In the genomic region with DNA sequence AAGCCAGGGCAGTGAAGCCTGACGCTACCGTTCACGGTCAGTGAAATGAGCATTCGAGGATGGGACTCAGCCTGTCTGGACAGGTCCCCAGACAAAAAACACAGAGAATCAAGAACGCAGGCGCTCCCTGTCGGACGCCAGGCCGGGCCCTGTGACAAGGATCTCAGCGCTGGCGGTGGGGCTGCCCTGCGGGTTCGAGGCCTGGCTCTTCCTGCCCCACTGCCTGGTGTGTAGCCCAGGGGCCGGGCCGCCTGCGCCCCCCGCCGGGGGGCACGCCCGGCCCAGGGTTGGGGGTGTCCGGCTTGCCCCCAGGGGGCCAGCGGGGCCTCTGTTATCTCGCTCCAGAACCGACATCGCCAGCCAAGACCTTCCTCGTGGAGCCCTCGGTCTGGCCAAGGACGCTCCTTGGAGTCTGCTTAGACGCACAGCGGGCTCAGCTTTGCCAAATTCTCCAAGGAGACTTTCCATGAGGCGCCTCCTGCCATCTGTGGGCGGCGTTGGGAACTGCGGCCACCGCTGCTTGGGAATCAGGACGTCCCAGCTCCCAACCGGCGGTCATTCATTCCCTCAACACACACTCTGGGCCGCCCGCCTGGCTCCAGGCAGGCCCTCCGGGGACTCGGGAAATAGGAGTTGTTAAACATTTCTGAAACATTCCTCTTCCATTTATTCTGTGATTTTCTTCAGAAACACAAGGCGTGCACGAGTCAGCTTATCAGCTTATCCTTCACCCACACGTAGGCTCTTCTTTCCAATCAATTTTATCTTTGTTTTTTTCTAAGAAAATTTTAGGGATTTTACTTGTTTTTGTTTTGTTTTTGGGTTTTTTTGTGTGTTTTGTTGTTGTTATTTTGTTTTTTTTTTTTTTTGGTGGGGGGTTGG, we compare ENCODE assay signal across 1 cellular context.
TF ChIP-seq lines count a peak whose summit lies in the region.

No MANE protein-coding gene starts in this region.

TF ChIP-seq in IMR-90, 13 proteins besides CTCF, POLR2A, EP300 and RAD21:
- TF ChIP-seq CHD1 (IDR thresholded peaks at IDR 0.05; ENCODE audit: low read depth, low read length) (no peak), SMC3 (IDR thresholded peaks at IDR 0.05; ENCODE audit: low read depth, low read length) (peak; percentile 80)
